In genomic region chr5:89313044-89313443, GRCh38 we compare ENCODE assay signal across 10 cellular contexts.
DNase-seq lines count a peak whose midpoint lies in the region; TF ChIP-seq lines count a peak whose summit lies in the region.
"Had no signal": no experiment of that assay in that cellular context is flagged by ENCODE, and none has a peak within 500 bp of the region (broad histone marks: within the 10 kb centered on the region; RNA-seq: fewer than 3 reads in every experiment).

No MANE protein-coding gene starts in this region.

- TF ChIP-seq CTCF in cardiac fibroblast (IDR thresholded peaks at IDR 0.05; ENCODE audit: low read depth, low read length) (no peak), CD14-positive monocyte (IDR thresholded peaks at IDR 0.05) (no peak)

- H3K36me3 Mint-ChIP-seq in CD14-positive monocyte: peaks cover 0 to 2% of the 10 kb centered on the region in 2 donors
- no peaks in the 10 kb centered on the region for H3K36me3 Mint-ChIP-seq in activated T-helper 2 cell treated with anti-CD3 and anti-CD28 coated beads, Interferon-gamma antibody, Interleukin-2, Interleukin-4, amounts not matched to agents 10 μg/mL and 5 μg/mL and 100 μg/mL, durations not matched to agents 14 hours and 24 hours and 36 hours (ENCODE audit: low read depth)

- intact Hi-C loops in CD14-positive monocyte (cut with micrococcal nuclease): no loop called here
- intact Hi-C loops in activated T-helper 2 cell treated with anti-CD3 and anti-CD28 coated beads, Interferon-gamma antibody, Interleukin-2, Interleukin-4, amounts not matched to agents 10 μg/mL and 5 μg/mL and 100 μg/mL, durations not matched to agents 14 hours and 24 hours and 36 hours (cut with micrococcal nuclease): loop anchor here (5.0 kb wide), 4 partner anchors 71 to 581 kb away; no protein-coding TSS in a partner anchor

- no peak overlapping the region for H3K4me3 ChIP-seq in cardiac fibroblast (replicated peaks in 1 of 2; ENCODE audit: low read depth in 2 of 2, low read length in 2 of 2)
- H3K4me3 ChIP-seq: HAP-1, testis had no signal

- DNase-seq in NCI-H2196 (lab: John Stamatoyannopoulos, UW; ENCODE audit: unreplicated experiment): peak; percentile 10
- DNase-seq in NCI-H2196 treated with DMSO at 0.1 percent for 48 hours (lab: John Stamatoyannopoulos, UW; ENCODE audit: unreplicated experiment): no peak
- peak; percentile 94 for DNase-seq in M059J (ENCODE audit: low read depth)
- peak; percentile 46 to 77 for DNase-seq in cardiac fibroblast (ENCODE audit: low read depth in 2 of 2)
- peak; percentile 98 for DNase-seq in renal cortical epithelial cell (ENCODE audit: low read depth)
- DNase-seq in CD14-positive monocyte (ENCODE audit: low spot score): no peak
- DNase-seq in activated T-helper 2 cell treated with anti-CD3 and anti-CD28 coated beads, Interferon-gamma antibody, Interleukin-2, Interleukin-4, amounts not matched to agents 10 μg/mL and 5 μg/mL and 100 μg/mL, durations not matched to agents 14 hours and 24 hours and 36 hours (ENCODE audit: low spot score): no peak
- DNase-seq in ureter (ENCODE audit: low spot score): no peak
- DNase-seq: testis had no signal

- peaks cover 2 to 9% (median 4%) of the 10 kb centered on the region in 7 donors for H3K9me3 Mint-ChIP-seq in CD14-positive monocyte
- peaks cover 11% of the 10 kb centered on the region for H3K9me3 Mint-ChIP-seq in activated T-helper 2 cell treated with anti-CD3 and anti-CD28 coated beads, Interferon-gamma antibody, Interleukin-2, Interleukin-4, amounts not matched to agents 10 μg/mL and 5 μg/mL and 100 μg/mL, durations not matched to agents 14 hours and 24 hours and 36 hours

- H3K27ac Mint-ChIP-seq in CD14-positive monocyte: no peak overlapping the region
- no peak overlapping the region for H3K27ac Mint-ChIP-seq in activated T-helper 2 cell treated with anti-CD3 and anti-CD28 coated beads, Interferon-gamma antibody, Interleukin-2, Interleukin-4, amounts not matched to agents 10 μg/mL and 5 μg/mL and 100 μg/mL, durations not matched to agents 14 hours and 24 hours and 36 hours

- H3K4me1 Mint-ChIP-seq in CD14-positive monocyte: peaks cover 8% of the 10 kb centered on the region
- peaks cover 24% of the 10 kb centered on the region for H3K4me1 Mint-ChIP-seq in activated T-helper 2 cell treated with anti-CD3 and anti-CD28 coated beads, Interferon-gamma antibody, Interleukin-2, Interleukin-4, amounts not matched to agents 10 μg/mL and 5 μg/mL and 100 μg/mL, durations not matched to agents 14 hours and 24 hours and 36 hours (ENCODE audit: low read depth)

- no peak overlapping the region for H3K4me3 Mint-ChIP-seq in CD14-positive monocyte
- no peak overlapping the region for H3K4me3 Mint-ChIP-seq in activated T-helper 2 cell treated with anti-CD3 and anti-CD28 coated beads, Interferon-gamma antibody, Interleukin-2, Interleukin-4, amounts not matched to agents 10 μg/mL and 5 μg/mL and 100 μg/mL, durations not matched to agents 14 hours and 24 hours and 36 hours (ENCODE audit: low read depth)

- peaks cover 0 to under 1% (median 0%) of the 10 kb centered on the region in 3 donors for H3K27me3 Mint-ChIP-seq in CD14-positive monocyte (ENCODE audit: low read depth in 3 of 3)
- peaks cover 2% of the 10 kb centered on the region for H3K27me3 Mint-ChIP-seq in activated T-helper 2 cell treated with anti-CD3 and anti-CD28 coated beads, Interferon-gamma antibody, Interleukin-2, Interleukin-4, amounts not matched to agents 10 μg/mL and 5 μg/mL and 100 μg/mL, durations not matched to agents 14 hours and 24 hours and 36 hours (ENCODE audit: low read depth)

Comparison
In these comparisons a context has a peak if more than half of its experiments do, and no peak if none do; other contexts are left out.
1. DNase-seq: peak in NCI-H2196 (single experiment), M059J (single experiment), cardiac fibroblast (2 of 2) and renal cortical epithelial cell (single experiment); none in NCI-H2196 treated with DMSO at 0.1 percent for 48 hours (single experiment), CD14-positive monocyte (single experiment), activated T-helper 2 cell treated with anti-CD3 and anti-CD28 coated beads, Interferon-gamma antibody, Interleukin-2, Interleukin-4, amounts not matched to agents 10 μg/mL and 5 μg/mL and 100 μg/mL, durations not matched to agents 14 hours and 24 hours and 36 hours (single experiment) and ureter (single experiment).